Comparison of ENCODE assay signal across 15 cellular contexts in genomic region chr3:190041333-190042041, GRCh38.
DNase-seq lines count a peak whose midpoint lies in the region; ATAC-seq and TF ChIP-seq lines count a peak whose summit lies in the region.
"Had no signal": no experiment of that assay in that cellular context is flagged by ENCODE, and none has a peak within 500 bp of the region (broad histone marks: within the 10 kb centered on the region; RNA-seq: fewer than 3 reads in every experiment).

No MANE protein-coding gene starts in this region.

- H3K4me1 ChIP-seq in A673 (ENCODE audit: insufficient read depth, low read length, poor library complexity, severe bottlenecking) (peaks cover 42% of the 10 kb centered on the region), KMS-11 (ENCODE audit: low read depth, poor library complexity, severe bottlenecking) (peaks cover 57% of the 10 kb centered on the region), gastrocnemius medialis (no peaks in the 10 kb centered on the region)

- intact Hi-C loops in A673 (cut with micrococcal nuclease; ENCODE audit: unreplicated experiment) = no loop called here
- intact Hi-C loops in gastrocnemius medialis (cut with DNase I; ENCODE audit: low total_unique reads) = no loop called here

- no peaks in the 10 kb centered on the region for H3K9me3 Mint-ChIP-seq in natural killer cell treated with Interleukin-12 subunit alpha and Interleukin-12 subunit beta and Interleukin-15 and Interleukin-18, amount 100 ng/mL, for 72 hours
- H3K9me3 Mint-ChIP-seq: neural crest cell had no signal

- H3K36me3 Mint-ChIP-seq in natural killer cell treated with Interleukin-12 subunit alpha and Interleukin-12 subunit beta and Interleukin-15 and Interleukin-18, amount 100 ng/mL, for 72 hours = no peaks in the 10 kb centered on the region
- H3K36me3 Mint-ChIP-seq: brain had no signal

- DNase-seq in A673 (ENCODE audit: low spot score) (peak; percentile 52), iPS DF 19.7 (ENCODE audit: low read depth, low spot score) (peak; percentile 88), HT-29 (ENCODE audit: low spot score) (no peak), gastrocnemius medialis (no peak)
- DNase-seq in natural killer cell treated with Interleukin-12 subunit alpha and Interleukin-12 subunit beta and Interleukin-15 and Interleukin-18, amount 100 ng/mL, for 72 hours (ENCODE audit: low spot score) = no peak
- DNase-seq in activated effector memory CD4-positive, alpha-beta T cell treated with anti-CD3 and anti-CD28 coated beads, Interleukin-2, amount 50 U/mL, for 16 hours = no peak
- DNase-seq: activated CD8-positive, alpha-beta memory T cell treated with anti-CD3 and anti-CD28 coated beads, Interleukin-2, amount 50 U/mL, for 4 hours; GOT3; NCI-H524 treated with DMSO at 0.1 percent for 48 hours; T-helper 17 cell; trophoblast cell had no signal

- H4K20me1 ChIP-seq in KMS-11 (ENCODE audit: insufficient read depth) = no peaks in the 10 kb centered on the region

- BruUV-seq in A673 (replicated peaks; lab: Mats Ljungman, UMichigan) = no TSS peak

- CTCF ChIA-PET in A673 (lab: Charles Lee) = no interaction called here

- H3K9me3 ChIP-seq in A673 (ENCODE audit: low read depth, low read length, poor library complexity, severe bottlenecking) = no peaks in the 10 kb centered on the region
- no peaks in the 10 kb centered on the region for H3K9me3 ChIP-seq in gastrocnemius medialis

- H2AFZ ChIP-seq in KMS-11 (ENCODE audit: low read depth) = no peak overlapping the region

- no peaks in the 10 kb centered on the region for H3K27me3 ChIP-seq in A673 (replicated peaks; ENCODE audit: insufficient read depth, low read depth, low read length, poor library complexity)
- no peaks in the 10 kb centered on the region for H3K27me3 ChIP-seq in KMS-11 (ENCODE audit: insufficient read depth, low read depth)
- H3K27me3 ChIP-seq in gastrocnemius medialis = no peaks in the 10 kb centered on the region

- ATAC-seq in GM21529 (IDR thresholded peaks at IDR 0.05; ENCODE audit: unreplicated experiment) (peak; percentile 74), gastrocnemius medialis (no peak)
- ATAC-seq in natural killer cell treated with Interleukin-12 subunit alpha and Interleukin-12 subunit beta and Interleukin-15 and Interleukin-18, amount 100 ng/mL, for 72 hours = no peak
- ATAC-seq: T-helper 17 cell had no signal

- POLR2A ChIA-PET in A673 (lab: Charles Lee; ENCODE audit: low non-redundant PET) = no interaction called here

- H3K4me2 ChIP-seq in KMS-11 = peak overlapping the region; percentile 28

- no peaks in the 10 kb centered on the region for H3K27me3 Mint-ChIP-seq in natural killer cell treated with Interleukin-12 subunit alpha and Interleukin-12 subunit beta and Interleukin-15 and Interleukin-18, amount 100 ng/mL, for 72 hours

- in situ Hi-C loops in gastrocnemius medialis (cut with MboI; ENCODE audit: low sequenced_read_pairs in 4 of 4) = no loop called here

- H3K27ac ChIP-seq in A673 (ENCODE audit: low read depth, low read length, poor library complexity, severe bottlenecking) (no peak overlapping the region), KMS-11 (peak overlapping the region; percentile 9; the same call in 1 of the 2 replicates), gastrocnemius medialis (no peak overlapping the region)

- H3K4me1 Mint-ChIP-seq in natural killer cell treated with Interleukin-12 subunit alpha and Interleukin-12 subunit beta and Interleukin-15 and Interleukin-18, amount 100 ng/mL, for 72 hours (ENCODE audit: low read depth in 2 of 2) = no peaks in the 10 kb centered on the region
- H3K4me1 Mint-ChIP-seq: T-helper 17 cell had no signal

- no peak overlapping the region for H3K4me3 Mint-ChIP-seq in natural killer cell treated with Interleukin-12 subunit alpha and Interleukin-12 subunit beta and Interleukin-15 and Interleukin-18, amount 100 ng/mL, for 72 hours
- H3K4me3 Mint-ChIP-seq: neural crest cell, T-helper 17 cell had no signal

- no peaks in the 10 kb centered on the region for H3K79me2 ChIP-seq in KMS-11 (ENCODE audit: insufficient read depth, low read depth)

- H3K4me3 ChIP-seq in A673 (ENCODE audit: low read depth, low read length, poor library complexity, severe bottlenecking) (no peak overlapping the region), KMS-11 (IDR thresholded peaks at IDR 0.05; ENCODE audit: insufficient read depth, low read depth, low read length) (no peak overlapping the region), gastrocnemius medialis (no peak overlapping the region)

- TF ChIP-seq CTCF in A673 (conservative IDR thresholded peaks at IDR 0.05; ENCODE audit: low read depth, low read length) = no peak
- no peak for TF ChIP-seq CTCF in KMS-11 (conservative IDR thresholded peaks at IDR 0.05; ENCODE audit: low read depth, low read length)
- TF ChIP-seq CTCF in gastrocnemius medialis (IDR thresholded peaks at IDR 0.05 in 4 of 5, conservative IDR thresholded peaks at IDR 0.05 in 1 of 5) = no peak

- no peak for TF ChIP-seq POLR2A in gastrocnemius medialis (IDR thresholded peaks at IDR 0.05)

- H3K36me3 ChIP-seq in A673 (ENCODE audit: insufficient read depth, low read length, poor library complexity, severe bottlenecking) (no peaks in the 10 kb centered on the region), KMS-11 (ENCODE audit: insufficient read depth) (no peaks in the 10 kb centered on the region), gastrocnemius medialis (no peaks in the 10 kb centered on the region)

- H3K27ac Mint-ChIP-seq in natural killer cell treated with Interleukin-12 subunit alpha and Interleukin-12 subunit beta and Interleukin-15 and Interleukin-18, amount 100 ng/mL, for 72 hours = no peak overlapping the region
- H3K27ac Mint-ChIP-seq: T-helper 17 cell had no signal

- H3K9ac ChIP-seq in KMS-11 = no peak overlapping the region

Comparison
In these comparisons a context has a peak if more than half of its experiments do, and no peak if none do; other contexts are left out.
1. DNase-seq: peak in A673 (single experiment) and iPS DF 19.7 (single experiment); none in natural killer cell treated with Interleukin-12 subunit alpha and Interleukin-12 subunit beta and Interleukin-15 and Interleukin-18, amount 100 ng/mL, for 72 hours (single experiment), activated effector memory CD4-positive, alpha-beta T cell treated with anti-CD3 and anti-CD28 coated beads, Interleukin-2, amount 50 U/mL, for 16 hours (single experiment), HT-29 (single experiment) and gastrocnemius medialis (0 of 2).